8 cellular contexts compared by ENCODE assay signal in genomic region chr6:15389759-15390723, GRCh38.
A peak's percentile ranks its signal among the peaks of the same experiment; 100 is the strongest.
DNase-seq lines count a peak whose midpoint lies in the region; ATAC-seq, FAIRE-seq and TF ChIP-seq lines count a peak whose summit lies in the region.

No MANE protein-coding gene starts in this region.

- H3K27ac ChIP-seq in colonic mucosa, result no peak overlapping the region

- H3K36me3 ChIP-seq in BJ (ENCODE audit: control insufficient read depth, insufficient read depth, low read length), result peaks cover 1% of the 10 kb centered on the region; the same call in 1 of the 2 replicates
- no peaks in the 10 kb centered on the region for H3K36me3 ChIP-seq in NT2/D1 (ENCODE audit: insufficient read depth, insufficient read length, low read length)
- H3K36me3 ChIP-seq in colonic mucosa, result no peaks in the 10 kb centered on the region

- no peak for TF ChIP-seq POLR2A in GM12892 (IDR thresholded peaks at IDR 0.05; ENCODE audit: low read depth, low read length)

- CTCF ChIA-PET in BJ (lab: Yijun Ruan, JAX), result interaction anchor here (0.6 to 2.9 kb wide), 12 partner anchors 10 to 1260 kb away, joined by 3 to 15 read pairs (median 4); no protein-coding TSS in a partner anchor

- ATAC-seq in GM21717 (IDR thresholded peaks at IDR 0.05; ENCODE audit: unreplicated experiment) (no peak), GM18858 (IDR thresholded peaks at IDR 0.05; ENCODE audit: unreplicated experiment) (no peak), GM19455 (IDR thresholded peaks at IDR 0.05; ENCODE audit: unreplicated experiment) (no peak)

- POLR2A ChIA-PET in BJ (lab: Charles Lee), result interaction anchor here (0.6 kb wide), 2 partner anchors 10 to 142 kb away, joined by 3 read pairs; no protein-coding TSS in a partner anchor

- H3K27me3 ChIP-seq in BJ (ENCODE audit: control insufficient read depth, insufficient read depth, low read length) (no peaks in the 10 kb centered on the region), NT2/D1 (ENCODE audit: insufficient read depth, insufficient read length) (no peaks in the 10 kb centered on the region), colonic mucosa (no peaks in the 10 kb centered on the region)

- peak; percentile 81 for FAIRE-seq in GM12892 (lab: Jason Lieb, UNC)

- H3K9ac ChIP-seq in NT2/D1 (ENCODE audit: insufficient read length, low read depth), result no peak overlapping the region
- H3K9ac ChIP-seq in colonic mucosa (ENCODE audit: low read depth in 2 of 2, low read length in 2 of 2), result no peak overlapping the region

- intact Hi-C loops in colonic mucosa (cut with DNase I), result no loop called here

- no peaks in the 10 kb centered on the region for H3K9me3 ChIP-seq in NT2/D1 (ENCODE audit: insufficient read depth, low read length)
- no peaks in the 10 kb centered on the region for H3K9me3 ChIP-seq in colonic mucosa

- DNase-seq in BJ (ENCODE audit: low read depth) (no peak), GM12892 (ENCODE audit: insufficient read length) (peak; percentile 27), NT2/D1 (ENCODE audit: low read depth, low spot score) (peak; percentile 9), colonic mucosa (no peak), medulla oblongata (ENCODE audit: extremely low spot score) (peak; percentile 70)

- no peaks in the 10 kb centered on the region for H3K4me1 ChIP-seq in NT2/D1 (ENCODE audit: insufficient read depth, insufficient read length)
- no peaks in the 10 kb centered on the region for H3K4me1 ChIP-seq in colonic mucosa

- H3K4me3 ChIP-seq in BJ (ENCODE audit: low read depth, low read length) (no peak overlapping the region), NT2/D1 (ENCODE audit: insufficient read length, low read depth) (no peak overlapping the region), colonic mucosa (no peak overlapping the region)

- TF ChIP-seq CTCF in BJ (IDR thresholded peaks at IDR 0.05; ENCODE audit: insufficient read depth, low read depth, low read length) (peak; percentile 63), colonic mucosa (IDR thresholded peaks at IDR 0.05) (peak; percentile 44)

Comparison
In these comparisons a context has a peak if more than half of its experiments do, and no peak if none do; other contexts are left out.
1. DNase-seq: peak in GM12892 (single experiment), NT2/D1 (single experiment) and medulla oblongata (single experiment); none in BJ (single experiment) and colonic mucosa (single experiment).